In the genomic region with DNA sequence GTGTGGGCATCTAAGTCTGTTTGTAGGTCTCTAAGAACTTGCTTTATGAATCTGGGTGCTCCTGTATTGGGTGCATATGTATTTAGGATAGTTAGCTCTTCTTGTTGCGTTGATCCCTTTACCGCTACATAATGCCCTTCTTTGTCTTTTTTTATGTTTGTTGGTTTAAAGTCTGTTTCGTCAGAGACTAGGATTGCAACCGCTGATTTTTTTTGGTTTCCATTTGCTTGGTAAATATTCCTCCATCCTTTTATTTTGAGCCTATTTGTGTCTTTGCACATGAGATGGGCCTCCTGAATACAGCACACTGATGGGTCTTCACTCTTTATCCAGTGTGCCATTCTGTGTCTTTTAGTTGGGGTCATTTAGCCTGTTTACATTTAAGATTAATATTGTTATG, we compare ENCODE assay signal across 6 cellular contexts.
DNase-seq lines count a peak whose midpoint lies in the region; ATAC-seq, FAIRE-seq and TF ChIP-seq lines count a peak whose summit lies in the region.
"Not testable (repeated sequence)": the region's sequence is repeated elsewhere in the genome, so short reads cannot be mapped to it uniquely, and the experiment has no call there.

No MANE protein-coding gene starts in this region.

- not testable (repeated sequence) for H3K9me3 ChIP-seq in CD4-positive, CD25-positive, alpha-beta regulatory T cell (ENCODE audit: control insufficient read depth in 2 of 2, low read length in 2 of 2); HepG2 (ENCODE audit: low read length)

- H3K4me1 ChIP-seq in CD4-positive, CD25-positive, alpha-beta regulatory T cell (ENCODE audit: control insufficient read depth, insufficient read depth, low read length, poor library complexity, severe bottlenecking) = not testable (repeated sequence)
- H3K4me1 ChIP-seq in HepG2 (ENCODE audit: insufficient read depth, low read length) = peaks cover 21% of the 10 kb centered on the region

- CTCF ChIA-PET in HepG2 (lab: Yijun Ruan, JAX; ENCODE audit: low intra/inter-chr PET ratio, low total read pairs) = not testable (repeated sequence)

- not testable (repeated sequence) for H3K9ac ChIP-seq in HepG2 (ENCODE audit: insufficient read depth, low read depth, low read length)

- H3K4me2 ChIP-seq in HepG2 (ENCODE audit: low read depth, low read length) = 0 out of 2 replicates have a peak overlapping the region, but pooled peaks have one; percentile 45

- POLR2A ChIA-PET in HepG2 (lab: Yijun Ruan, JAX) = not testable (repeated sequence)

- peaks cover 16 to 48% (median 30%) of the 10 kb centered on the region in 4 donors for H3K4me1 Mint-ChIP-seq in CD4-positive, CD25-positive, alpha-beta regulatory T cell
- H3K4me1 Mint-ChIP-seq in activated T-cell treated with anti-CD3 and anti-CD28 coated beads, Interleukin-2, amount 50 U/mL, for 72 hours (ENCODE audit: low read depth) = not testable (repeated sequence)
- H3K4me1 Mint-ChIP-seq in activated naive CD8-positive, alpha-beta T cell (ENCODE audit: low read depth) = peaks cover 33% of the 10 kb centered on the region
- H3K4me1 Mint-ChIP-seq in immature natural killer cell (peaks cover 17 to 42% of the 10 kb centered on the region in 2 donors), memory B cell (peaks cover 40% of the 10 kb centered on the region)

- intact Hi-C loops in HepG2 (cut with micrococcal nuclease; ENCODE audit: unreplicated experiment) = loop anchor here (5.0 kb wide), 1 partner anchor 50 kb away; no protein-coding TSS in a partner anchor

- H3K27ac ChIP-seq in CD4-positive, CD25-positive, alpha-beta regulatory T cell (ENCODE audit: insufficient read depth, low read length, poor library complexity, severe bottlenecking) = not testable (repeated sequence)
- H3K27ac ChIP-seq in HepG2 (ENCODE audit: extremely low read length, insufficient read depth, low read length) = peak overlapping the region; percentile 44

- H3K36me3 Mint-ChIP-seq in CD4-positive, CD25-positive, alpha-beta regulatory T cell = peaks cover 35% of the 10 kb centered on the region
- not testable (repeated sequence) for H3K36me3 Mint-ChIP-seq in activated T-cell treated with anti-CD3 and anti-CD28 coated beads, Interleukin-2, amount 50 U/mL, for 72 hours (ENCODE audit: insufficient read depth in 2 of 2)
- H3K36me3 Mint-ChIP-seq in activated naive CD8-positive, alpha-beta T cell = peaks cover 15% of the 10 kb centered on the region
- peaks cover 12 to 32% (median 17%) of the 10 kb centered on the region in 3 donors for H3K36me3 Mint-ChIP-seq in immature natural killer cell
- H3K36me3 Mint-ChIP-seq in memory B cell = peaks cover 27% of the 10 kb centered on the region

- in situ Hi-C loops in HepG2 (cut with HindIII; ENCODE audit: extremely low pct_ligation_motif_present, low pct_unique_long_range_greater_than_20kb) = not testable (repeated sequence)

- not testable (repeated sequence) for TF ChIP-seq POLR2A in HepG2 (IDR thresholded peaks at IDR 0.05; ENCODE audit: insufficient read depth in 1 of 2, low read depth in 2 of 2, low read length in 2 of 2)

- ATAC-seq in CD4-positive, CD25-positive, alpha-beta regulatory T cell (ENCODE audit: low read depth in 2 of 2); activated T-cell treated with anti-CD3 and anti-CD28 coated beads, Interleukin-2, amount 50 U/mL, for 72 hours (replicated peaks in 1 of 2); HepG2; memory B cell (ENCODE audit: low read depth): not testable (repeated sequence)

- H3K36me3 ChIP-seq in CD4-positive, CD25-positive, alpha-beta regulatory T cell (ENCODE audit: control insufficient read depth, insufficient read depth, low read length); HepG2 (replicated peaks in 1 of 2; ENCODE audit: control insufficient read depth in 1 of 2, insufficient read depth in 2 of 2, low read length in 2 of 2): not testable (repeated sequence)

- peaks cover 0 to 11% (median 0%) of the 10 kb centered on the region in 7 donors for H3K9me3 Mint-ChIP-seq in CD4-positive, CD25-positive, alpha-beta regulatory T cell
- not testable (repeated sequence) for H3K9me3 Mint-ChIP-seq in activated T-cell treated with anti-CD3 and anti-CD28 coated beads, Interleukin-2, amount 50 U/mL, for 72 hours; activated naive CD8-positive, alpha-beta T cell (ENCODE audit: low read depth); memory B cell
- H3K9me3 Mint-ChIP-seq in immature natural killer cell = peaks cover 0 to 14% (median 1%) of the 10 kb centered on the region in 6 donors

- H3K4me3 Mint-ChIP-seq in CD4-positive, CD25-positive, alpha-beta regulatory T cell; activated T-cell treated with anti-CD3 and anti-CD28 coated beads, Interleukin-2, amount 50 U/mL, for 72 hours; activated naive CD8-positive, alpha-beta T cell; immature natural killer cell; memory B cell: not testable (repeated sequence)

- H4K20me1 ChIP-seq in HepG2 (ENCODE audit: insufficient read depth, low read length) = not testable (repeated sequence)

- BruUV-seq in HepG2 (replicated peaks; lab: Mats Ljungman, UMichigan) = not testable (repeated sequence)

- not testable (repeated sequence) for H3K27me3 ChIP-seq in CD4-positive, CD25-positive, alpha-beta regulatory T cell (ENCODE audit: control insufficient read depth, insufficient read depth, low read length); HepG2 (ENCODE audit: control insufficient read depth in 1 of 2, insufficient read depth in 2 of 2, low read length in 2 of 2)

- TF ChIP-seq CTCF in HepG2 (CRISPR knock-in tag; IDR thresholded peaks at IDR 0.05) = not testable (repeated sequence)

- not testable (repeated sequence) for TF ChIP-seq EP300 in HepG2 (IDR thresholded peaks at IDR 0.05; ENCODE audit: low read depth in 2 of 2, low read length in 2 of 2); HepG2 (CRISPR knock-in tag; IDR thresholded peaks at IDR 0.05; ENCODE audit: borderline replicate concordance)

- not testable (repeated sequence) for H3K79me2 ChIP-seq in HepG2 (ENCODE audit: insufficient read depth, low read length)

- not testable (repeated sequence) for H2AFZ ChIP-seq in HepG2 (ENCODE audit: low read length)

- FAIRE-seq in HepG2 (lab: Jason Lieb, UNC) = not testable (repeated sequence)

- 4% methylated on average over 4 of the region's 4 CpGs for WGBS in HepG2 (ENCODE audit: low lambda C conversion rate)

- TF ChIP-seq RAD21 in HepG2 (CRISPR knock-in tag; IDR thresholded peaks at IDR 0.05) = not testable (repeated sequence)

- H3K27me3 Mint-ChIP-seq in CD4-positive, CD25-positive, alpha-beta regulatory T cell; activated T-cell treated with anti-CD3 and anti-CD28 coated beads, Interleukin-2, amount 50 U/mL, for 72 hours (ENCODE audit: low read depth); activated naive CD8-positive, alpha-beta T cell; immature natural killer cell (ENCODE audit: low read depth in 3 of 3); memory B cell: not testable (repeated sequence)

- DNase-seq in CD4-positive, CD25-positive, alpha-beta regulatory T cell; activated T-cell treated with anti-CD3 and anti-CD28 coated beads, Interleukin-2, amount 50 U/mL, for 72 hours; immature natural killer cell; memory B cell (ENCODE audit: low spot score in 2 of 2): not testable (repeated sequence)
- DNase-seq in HepG2 (ENCODE audit: low spot score) = peak; percentile 60

- peak overlapping the region in 2 of 3 donors; percentile 85 to 94 for H3K27ac Mint-ChIP-seq in CD4-positive, CD25-positive, alpha-beta regulatory T cell
- peak overlapping the region; percentile 51 for H3K27ac Mint-ChIP-seq in activated T-cell treated with anti-CD3 and anti-CD28 coated beads, Interleukin-2, amount 50 U/mL, for 72 hours
- H3K27ac Mint-ChIP-seq in activated naive CD8-positive, alpha-beta T cell = peak overlapping the region; percentile 5
- peak overlapping the region in 4 of 6 donors; percentile 36 to 82 (median 58) for H3K27ac Mint-ChIP-seq in immature natural killer cell
- peak overlapping the region; percentile 15 for H3K27ac Mint-ChIP-seq in memory B cell

- H3K4me3 ChIP-seq in CD4-positive, CD25-positive, alpha-beta regulatory T cell (ENCODE audit: low read depth, low read length); HepG2 (replicated peaks in 1 of 3; ENCODE audit: insufficient read depth in 1 of 3, low read depth in 2 of 3, low read length in 3 of 3): not testable (repeated sequence)

TF ChIP-seq in HepG2, 621 proteins besides CTCF, POLR2A, EP300 and RAD21 (continues in another document):
- TF ChIP-seq SOX5 (CRISPR knock-in tag; IDR thresholded peaks at IDR 0.05; ENCODE audit: borderline replicate concordance) (peak; percentile 31; the same call in 1 of the 2 replicates), POGZ (CRISPR knock-in tag; IDR thresholded peaks at IDR 0.05) (0 out of 2 replicates have a peak, but pooled peaks have one; percentile 25), FOXP1 (CRISPR knock-in tag; IDR thresholded peaks at IDR 0.05) (peak; percentile 46; the same call in 1 of the 2 replicates), CREB1 (CRISPR knock-in tag; IDR thresholded peaks at IDR 0.05) (0 out of 2 replicates have a peak, but pooled peaks have one; percentile 30), FOXA3 (CRISPR knock-in tag; IDR thresholded peaks at IDR 0.05) (peak; percentile 33; the same call in 1 of the 2 replicates), GATAD2A (CRISPR knock-in tag; IDR thresholded peaks at IDR 0.05) (peak; percentile 60), SAP130 (CRISPR knock-in tag; IDR thresholded peaks at IDR 0.05; ENCODE audit: low read depth) (0 out of 2 replicates have a peak, but pooled peaks have one; percentile 23)
- not testable (repeated sequence) for TF ChIP-seq FOXP1, CREB1 (IDR thresholded peaks at IDR 0.05)
- TF ChIP-seq, protein P1, sequence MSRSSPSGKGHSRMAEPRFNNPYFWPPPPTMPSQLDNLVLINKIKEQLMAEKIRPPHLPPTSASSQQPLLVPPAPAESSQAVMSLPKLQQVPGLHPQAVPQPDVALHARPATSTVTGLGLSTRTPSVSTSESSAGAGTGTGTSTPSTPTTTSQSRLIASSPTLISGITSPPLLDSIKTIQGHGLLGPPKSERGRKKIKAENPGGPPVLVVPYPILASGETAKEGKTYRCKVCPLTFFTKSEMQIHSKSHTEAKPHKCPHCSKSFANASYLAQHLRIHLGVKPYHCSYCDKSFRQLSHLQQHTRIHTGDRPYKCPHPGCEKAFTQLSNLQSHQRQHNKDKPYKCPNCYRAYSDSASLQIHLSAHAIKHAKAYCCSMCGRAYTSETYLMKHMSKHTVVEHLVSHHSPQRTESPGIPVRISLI (CRISPR knock-in tag; IDR thresholded peaks at IDR 0.05; ENCODE audit: borderline replicate concordance) = peak; percentile 81; the same call in 1 of the 2 replicates

Comparison
In these comparisons a context has a peak if more than half of its experiments do, and no peak if none do; other contexts are left out.
1. H3K27ac Mint-ChIP-seq: peak in every context shown above with its lines; median percentile 90 in CD4-positive, CD25-positive, alpha-beta regulatory T cell; 58 in immature natural killer cell; 51 in activated T-cell treated with anti-CD3 and anti-CD28 coated beads, Interleukin-2, amount 50 U/mL, for 72 hours; 15 in memory B cell; 5 in activated naive CD8-positive, alpha-beta T cell.